In the genomic region with DNA sequence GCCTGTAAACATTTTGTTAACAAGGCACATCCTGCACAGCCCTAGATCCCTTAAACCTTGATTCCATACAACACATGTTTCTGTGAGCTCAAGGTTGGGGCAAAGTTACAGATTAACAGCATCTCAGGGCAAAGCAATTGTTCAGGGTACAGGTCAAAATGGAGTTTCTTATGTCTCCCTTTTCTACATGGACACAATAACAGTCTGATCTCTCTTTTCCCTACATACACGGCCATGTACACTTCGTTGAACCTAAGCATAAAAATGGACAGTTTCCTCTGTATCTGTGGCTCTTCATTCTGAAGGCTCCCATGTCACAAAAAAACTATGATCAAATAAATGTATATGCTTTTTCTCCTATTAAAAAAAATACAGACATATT, we compare ENCODE assay signal across 1 cellular context. TPM values are rescaled to one million over a fixed set of nuclear protein-coding genes. Genes with fewer than 3 reads are reported as not detected.
"Had no signal": no experiment of that assay in that cellular context is flagged by ENCODE, and none has a peak within 500 bp of the region (broad histone marks: within the 10 kb centered on the region; RNA-seq: fewer than 3 reads in every experiment).

No MANE protein-coding gene starts in this region.

RNA-seq across cellular contexts. Expression of a gene that starts 30.5 kb away (rescaled TPM):
- total RNA-seq: SK-MEL-5 had no signal
